ENCODE assay signal across 10 cellular contexts in genomic region chr18:987325-988186, GRCh38.
DNase-seq lines count a peak whose midpoint lies in the region; ATAC-seq and TF ChIP-seq lines count a peak whose summit lies in the region.
"Had no signal": no experiment of that assay in that cellular context is flagged by ENCODE, and none has a peak within 500 bp of the region (broad histone marks: within the 10 kb centered on the region; RNA-seq: fewer than 3 reads in every experiment).

No MANE protein-coding gene starts in this region.

- DNase-seq in HFFc6 (no peak), adipocyte (ENCODE audit: low read depth) (peak; percentile 49), glomerular endothelial cell (ENCODE audit: extremely low read depth, low read depth, low spot score) (peak; percentile 70), stromal cell of bone marrow (ENCODE audit: low read depth) (peak; percentile 52), progenitor cell of endocrine pancreas (ENCODE audit: low spot score, unreplicated experiment) (no peak), tibial artery (no peak)
- DNase-seq: activated CD8-positive, alpha-beta T cell treated with anti-CD3 and anti-CD28 coated beads for 36 hours; NCI-H446 had no signal

- H3K4me1 Mint-ChIP-seq in HFFc6 (ENCODE audit: low read depth) (peaks cover 6% of the 10 kb centered on the region; the same call in 1 of the 2 replicates), progenitor cell of endocrine pancreas (ENCODE audit: low read depth) (peaks cover 7% of the 10 kb centered on the region)

- H3K9ac ChIP-seq in adipocyte (ENCODE audit: low read length): no peak overlapping the region

- H3K4me1 ChIP-seq in adipocyte (ENCODE audit: control insufficient read depth, insufficient read depth, low read length) (peaks cover 20% of the 10 kb centered on the region), tibial artery (peaks cover 0 to 28% (median 9%) of the 10 kb centered on the region in 4 donors)

- TF ChIP-seq CTCF in HFFc6 (IDR thresholded peaks at IDR 0.05) (no peak), progenitor cell of endocrine pancreas (IDR thresholded peaks at IDR 0.05; ENCODE audit: unreplicated experiment) (no peak), tibial artery (IDR thresholded peaks at IDR 0.05) (no peak)

- H3K27ac Mint-ChIP-seq in HFFc6: peak overlapping the region; percentile 14; the same call in 1 of the 2 replicates
- H3K27ac Mint-ChIP-seq in progenitor cell of endocrine pancreas: no peak overlapping the region
- H3K27ac Mint-ChIP-seq: activated CD8-positive, alpha-beta T cell treated with anti-CD3 and anti-CD28 coated beads for 36 hours had no signal

- H3K9me3 ChIP-seq in adipocyte (ENCODE audit: control insufficient read depth, low read length) (no peaks in the 10 kb centered on the region), tibial artery (no peaks in the 10 kb centered on the region)

- H3K4me3 Mint-ChIP-seq in HFFc6 (no peak overlapping the region), progenitor cell of endocrine pancreas (ENCODE audit: low read depth) (no peak overlapping the region)
- H3K4me3 Mint-ChIP-seq: activated CD8-positive, alpha-beta T cell treated with anti-CD3 and anti-CD28 coated beads for 36 hours had no signal

- H3K36me3 ChIP-seq in adipocyte (ENCODE audit: control insufficient read depth, insufficient read depth, low read length, severe bottlenecking) (no peaks in the 10 kb centered on the region), tibial artery (no peaks in the 10 kb centered on the region)

- peak overlapping the region in 1 of 2 donors; percentile 47 for H3K27ac ChIP-seq in tibial artery

- H3K4me3 ChIP-seq in adipocyte (ENCODE audit: low read length): no peak overlapping the region
- H3K4me3 ChIP-seq in tibial artery: no peak overlapping the region

- no peaks in the 10 kb centered on the region for H3K27me3 Mint-ChIP-seq in HFFc6 (ENCODE audit: insufficient read depth)
- no peaks in the 10 kb centered on the region for H3K27me3 Mint-ChIP-seq in progenitor cell of endocrine pancreas

- peaks cover 18% of the 10 kb centered on the region for H3K9me3 Mint-ChIP-seq in HFFc6
- peaks cover 4% of the 10 kb centered on the region for H3K9me3 Mint-ChIP-seq in progenitor cell of endocrine pancreas (ENCODE audit: low read depth)
- H3K9me3 Mint-ChIP-seq: activated CD8-positive, alpha-beta T cell treated with anti-CD3 and anti-CD28 coated beads for 36 hours had no signal

- H3K27me3 ChIP-seq in adipocyte (replicated peaks; ENCODE audit: control insufficient read depth, insufficient read depth, low read length) (no peaks in the 10 kb centered on the region), tibial artery (no peaks in the 10 kb centered on the region)

- H3K36me3 Mint-ChIP-seq in HFFc6 (ENCODE audit: low read depth) (no peaks in the 10 kb centered on the region), progenitor cell of endocrine pancreas (ENCODE audit: insufficient read depth) (peaks cover 1% of the 10 kb centered on the region)

- intact Hi-C loops in tibial artery (cut with DNase I; ENCODE audit: low total_unique reads): no loop called here

- ATAC-seq in GM19023 (IDR thresholded peaks at IDR 0.05; ENCODE audit: unreplicated experiment): no peak
- ATAC-seq: activated CD8-positive, alpha-beta T cell treated with anti-CD3 and anti-CD28 coated beads for 36 hours; Panc1 had no signal

Comparison
In these comparisons a context has a peak if more than half of its experiments do, and no peak if none do; other contexts are left out.
1. DNase-seq: peak in adipocyte (single experiment), glomerular endothelial cell (single experiment) and stromal cell of bone marrow (single experiment); none in HFFc6 (single experiment), progenitor cell of endocrine pancreas (single experiment) and tibial artery (0 of 2).